In the genomic region with DNA sequence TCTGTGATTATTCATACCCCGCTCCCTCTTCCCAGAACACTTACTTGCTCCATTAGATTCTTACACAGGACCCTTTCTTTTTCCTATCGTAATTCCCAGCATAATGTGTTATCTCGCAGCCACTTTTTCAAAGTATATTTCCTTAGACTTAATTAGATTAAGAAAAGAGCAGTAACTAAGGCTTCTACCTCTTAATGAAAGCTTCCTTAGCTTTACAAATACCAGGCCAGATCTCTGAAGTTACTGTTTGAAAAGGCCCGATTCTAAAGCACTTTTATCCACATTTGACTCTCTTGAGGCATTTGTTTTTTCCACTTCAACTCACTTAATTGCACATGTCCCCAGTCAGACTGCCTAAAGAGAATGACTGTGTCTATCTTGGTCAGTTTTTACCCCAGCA, we compare ENCODE assay signal across 23 cellular contexts.
"Had no signal": no experiment of that assay in that cellular context is flagged by ENCODE, and none has a peak within 500 bp of the region (broad histone marks: within the 10 kb centered on the region; RNA-seq: fewer than 3 reads in every experiment).

No MANE protein-coding gene starts in this region.

- H3K4me1 ChIP-seq: gastrocnemius medialis, upper lobe of right lung had no signal

- DNase-seq: activated CD4-positive, alpha-beta T cell treated with anti-CD3 and anti-CD28 coated beads for 1 hour; activated CD4-positive, alpha-beta T cell treated with anti-CD3 and anti-CD28 coated beads, Interleukin-2, amount 50 U/mL, for 1 hour; activated CD8-positive, alpha-beta T cell treated with anti-CD3 and anti-CD28 coated beads, Interleukin-2, amount 10 ng/mL, durations not matched to agents 7 days and 5 days; activated T-cell treated with anti-CD3 and anti-CD28 coated beads, Interleukin-2, amount 50 U/mL, for 1 hour; aorta; central memory CD4-positive, alpha-beta T cell; effector memory CD4-positive, alpha-beta T cell; gastrocnemius medialis; head of caudate nucleus; left ventricle myocardium superior; mammary epithelial cell; right cardiac atrium; stimulated activated CD4-positive, alpha-beta T cell treated with anti-CD3 and anti-CD28 coated beads, Interleukin-12 subunit alpha, Interleukin-12 subunit beta, amount 100 ng/mL, for 4 hours; stimulated activated CD4-positive, alpha-beta T cell treated with anti-CD3 and anti-CD28 coated beads, Interleukin-4, amount 100 ng/mL, for 4 hours; substantia nigra; T-helper 9 cell; thyroid gland; upper lobe of right lung had no signal

- H3K36me3 ChIP-seq: esophagus muscularis mucosa, gastrocnemius medialis, thyroid gland, upper lobe of right lung had no signal

- ATAC-seq: activated CD8-positive, alpha-beta T cell treated with anti-CD3 and anti-CD28 coated beads, Interleukin-2, amount 10 ng/mL, durations not matched to agents 7 days and 5 days; activated naive CD4-positive, alpha-beta T cell treated with anti-CD3 and anti-CD28 coated beads, Interleukin-2, amount 50 U/mL, for 72 hours; activated T-helper 17 cell treated with anti-CD3 and anti-CD28 coated beads, Interleukin-2, amount 50 U/mL, for 72 hours; gastrocnemius medialis; left ventricle myocardium superior; right cardiac atrium; upper lobe of right lung had no signal

- H3K4me3 ChIP-seq: esophagus muscularis mucosa, gastrocnemius medialis, thyroid gland, upper lobe of right lung had no signal

- H3K9me3 ChIP-seq: esophagus muscularis mucosa, gastrocnemius medialis, thyroid gland, upper lobe of right lung had no signal

- FAIRE-seq: colon, endothelial cell of umbilical vein had no signal

- H3K27ac ChIP-seq: esophagus muscularis mucosa, gastrocnemius medialis, thyroid gland, upper lobe of right lung had no signal

- H3K27me3 ChIP-seq: esophagus muscularis mucosa, gastrocnemius medialis, thyroid gland, upper lobe of right lung had no signal
